In the genomic region with DNA sequence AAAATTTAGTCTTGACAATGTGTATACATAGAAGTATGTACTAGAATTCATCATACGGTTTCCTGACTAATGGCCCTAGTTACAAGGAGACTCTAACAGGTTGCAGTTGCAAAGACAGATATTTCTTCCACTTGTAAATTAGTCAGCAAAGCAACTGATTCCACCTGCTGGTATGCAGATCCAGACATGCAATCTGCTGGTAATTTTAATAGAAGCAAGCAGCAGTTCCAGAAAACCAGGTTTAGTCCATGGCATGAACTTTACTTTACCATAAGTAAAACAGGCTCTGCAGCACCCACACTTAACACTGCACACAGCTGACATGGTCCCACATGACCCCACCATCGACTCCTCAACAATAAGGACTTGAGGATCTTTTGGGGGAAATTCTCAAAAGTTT, we compare ENCODE assay signal across 1 cellular context.
TF ChIP-seq lines count a peak whose summit lies in the region.

No MANE protein-coding gene starts in this region.

TF ChIP-seq in IMR-90, 13 proteins besides CTCF, POLR2A, EP300 and RAD21 (continued from another document):
- no peak for TF ChIP-seq FOS (IDR thresholded peaks at IDR 0.05; ENCODE audit: low read depth, low read length)
- TF ChIP-seq BHLHE40 (IDR thresholded peaks at IDR 0.05; ENCODE audit: low read depth, low read length) = no peak
- no peak for TF ChIP-seq NFE2L2 (IDR thresholded peaks at IDR 0.05; ENCODE audit: low read depth, low read length)
- TF ChIP-seq, protein P1, sequence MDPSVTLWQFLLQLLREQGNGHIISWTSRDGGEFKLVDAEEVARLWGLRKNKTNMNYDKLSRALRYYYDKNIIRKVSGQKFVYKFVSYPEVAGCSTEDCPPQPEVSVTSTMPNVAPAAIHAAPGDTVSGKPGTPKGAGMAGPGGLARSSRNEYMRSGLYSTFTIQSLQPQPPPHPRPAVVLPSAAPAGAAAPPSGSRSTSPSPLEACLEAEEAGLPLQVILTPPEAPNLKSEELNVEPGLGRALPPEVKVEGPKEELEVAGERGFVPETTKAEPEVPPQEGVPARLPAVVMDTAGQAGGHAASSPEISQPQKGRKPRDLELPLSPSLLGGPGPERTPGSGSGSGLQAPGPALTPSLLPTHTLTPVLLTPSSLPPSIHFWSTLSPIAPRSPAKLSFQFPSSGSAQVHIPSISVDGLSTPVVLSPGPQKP (IDR thresholded peaks at IDR 0.05; ENCODE audit: borderline replicate concordance, low read depth, low read length) = no peak
- TF ChIP-seq MAFK (IDR thresholded peaks at IDR 0.05; ENCODE audit: low read depth, low read length) = no peak
- TF ChIP-seq MXI1 (IDR thresholded peaks at IDR 0.05; ENCODE audit: borderline replicate concordance, low read depth, low read length) = no peak
- TF ChIP-seq MAZ (IDR thresholded peaks at IDR 0.05; ENCODE audit: borderline replicate concordance, low read depth, low read length) = no peak
- TF ChIP-seq, protein P2, sequence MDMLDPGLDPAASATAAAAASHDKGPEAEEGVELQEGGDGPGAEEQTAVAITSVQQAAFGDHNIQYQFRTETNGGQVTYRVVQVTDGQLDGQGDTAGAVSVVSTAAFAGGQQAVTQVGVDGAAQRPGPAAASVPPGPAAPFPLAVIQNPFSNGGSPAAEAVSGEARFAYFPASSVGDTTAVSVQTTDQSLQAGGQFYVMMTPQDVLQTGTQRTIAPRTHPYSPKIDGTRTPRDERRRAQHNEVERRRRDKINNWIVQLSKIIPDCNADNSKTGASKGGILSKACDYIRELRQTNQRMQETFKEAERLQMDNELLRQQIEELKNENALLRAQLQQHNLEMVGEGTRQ (IDR thresholded peaks at IDR 0.05; ENCODE audit: low read depth, low read length) = no peak
- TF ChIP-seq CHD1 (IDR thresholded peaks at IDR 0.05; ENCODE audit: low read depth, low read length) = no peak
- no peak for TF ChIP-seq SMC3 (IDR thresholded peaks at IDR 0.05; ENCODE audit: low read depth, low read length)
- TF ChIP-seq RFX5 (IDR thresholded peaks at IDR 0.05; ENCODE audit: low read depth, low read length) = no peak
- TF ChIP-seq RCOR1 (IDR thresholded peaks at IDR 0.05; ENCODE audit: insufficient replicate concordance, low read length) = no peak
TF ChIP-seq in IMR-90: peak in this region for 0.
